In genomic region chr6:134056046-134056445, GRCh38 we compare ENCODE assay signal across 24 cellular contexts. TPM values are rescaled to one million over a fixed set of nuclear protein-coding genes. Genes with fewer than 3 reads are reported as not detected.
"Had no signal": no experiment of that assay in that cellular context is flagged by ENCODE, and none has a peak within 500 bp of the region (broad histone marks: within the 10 kb centered on the region; RNA-seq: fewer than 3 reads in every experiment).

No MANE protein-coding gene starts in this region.

- H3K36me3 ChIP-seq: brain microvascular endothelial cell, cardiac muscle cell, MG63 had no signal

- H3K9me3 ChIP-seq: MG63 had no signal

- H3K9ac ChIP-seq: KMS-11 had no signal

- H3K4me3 ChIP-seq: cardiac muscle cell, MG63 had no signal

- H3K27ac ChIP-seq: brain microvascular endothelial cell, cardiac muscle cell, KMS-11 had no signal

- ATAC-seq: activated CD8-positive, alpha-beta memory T cell treated with anti-CD3 and anti-CD28 coated beads, Interleukin-2, amount 10 ng/mL, durations not matched to agents 7 days and 5 days; activated T-helper 17 cell treated with anti-CD3 and anti-CD28 coated beads, Interleukin-2, amount 50 U/mL, for 72 hours; PC-3; T-helper 17 cell had no signal

- DNase-seq: activated B cell treated with CpG ODN at 0.5 μM for 24 hours; activated CD4-positive, alpha-beta T cell treated with anti-CD3 and anti-CD28 coated beads for 1 hour; activated CD4-positive, alpha-beta T cell treated with anti-CD3 and anti-CD28 coated beads, Interleukin-2, amount 10 ng/mL, durations not matched to agents 24 days and 14 days; activated CD4-positive, alpha-beta T cell treated with anti-CD3 and anti-CD28 coated beads, Interleukin-2, amount 50 U/mL, for 48 hours; activated CD8-positive, alpha-beta memory T cell treated with anti-CD3 and anti-CD28 coated beads, Interleukin-2, amount 10 ng/mL, durations not matched to agents 7 days and 5 days; activated gamma-delta T cell; activated naive CD4-positive, alpha-beta T cell treated with anti-CD3 and anti-CD28 coated beads for 36 hours; activated T-cell treated with anti-CD3 and anti-CD28 coated beads, Interleukin-2, amount 50 U/mL, for 48 hours; brain microvascular endothelial cell; MG63; MV-4-11; NCI-H1092 treated with DMSO at 0.1 percent for 48 hours; NCI-H1436; NCI-H187 treated with DMSO at 0.1 percent for 48 hours; NCI-H2081 treated with DMSO at 0.1 percent for 48 hours; NCI-H446; NCI-H524 treated with DMSO at 0.1 percent for 48 hours; PC-3; SHP77 treated with DMSO at 0.1 percent for 48 hours; T-helper 17 cell; T-helper 9 cell had no signal

- H3K27me3 ChIP-seq: brain microvascular endothelial cell, cardiac muscle cell, MG63 had no signal

RNA-seq across cellular contexts. Expression of gene SLC2A12, which starts 3.6 kb away (rescaled TPM):
- total RNA-seq: activated B cell treated with CpG ODN at 0.5 μM for 24 hours; activated CD4-positive, alpha-beta T cell treated with anti-CD3 and anti-CD28 coated beads, Interleukin-2, amount 10 ng/mL, durations not matched to agents 24 days and 14 days; T-helper 17 cell had no signal
